18 cellular contexts compared by ENCODE assay signal in the genomic region with DNA sequence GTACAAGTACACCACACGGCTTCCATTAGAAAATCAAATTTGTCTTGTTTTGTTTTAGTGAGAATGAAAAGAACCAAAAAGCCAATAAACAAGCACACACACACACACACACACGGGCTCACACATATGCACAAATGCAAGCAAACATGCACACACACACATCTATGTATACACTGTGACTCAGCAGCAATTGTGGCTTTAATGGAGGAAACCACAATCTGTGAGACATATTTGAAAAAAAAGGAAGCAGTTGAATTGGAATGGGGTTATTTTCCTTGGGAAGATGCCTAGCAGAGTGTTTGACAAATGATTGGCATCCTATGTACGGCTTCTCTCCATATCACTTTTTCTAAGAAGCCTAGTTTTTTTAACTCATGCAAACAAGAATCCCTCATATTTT.
DNase-seq lines count a peak whose midpoint lies in the region; ATAC-seq, FAIRE-seq and TF ChIP-seq lines count a peak whose summit lies in the region.
"Had no signal": no experiment of that assay in that cellular context is flagged by ENCODE, and none has a peak within 500 bp of the region (broad histone marks: within the 10 kb centered on the region; RNA-seq: fewer than 3 reads in every experiment).

No MANE protein-coding gene starts in this region.

- H3K4me3 Mint-ChIP-seq in MCF 10A (ENCODE audit: unreplicated experiment) (no peak overlapping the region), T-helper 17 cell (no peak overlapping the region)
- H3K4me3 Mint-ChIP-seq: activated naive CD8-positive, alpha-beta T cell; dendritic cell treated with granulocyte-macrophage colony-stimulating factor and Interleukin-4, amounts not matched to agents 40 ng/mL and 50 ng/mL, for 4 days had no signal

- no peak overlapping the region for H3K4me2 ChIP-seq in endothelial cell of umbilical vein (ENCODE audit: insufficient read depth, low read length)

- no peaks in the 10 kb centered on the region for H4K20me1 ChIP-seq in endothelial cell of umbilical vein (replicated peaks; ENCODE audit: control insufficient read depth, extremely low read depth, insufficient read depth, low read length)

- H3K27me3 Mint-ChIP-seq in MCF 10A (ENCODE audit: insufficient read depth, unreplicated experiment) (peaks cover 42% of the 10 kb centered on the region), T-helper 17 cell (no peaks in the 10 kb centered on the region)

- H3K4me1 Mint-ChIP-seq in MCF 10A (ENCODE audit: insufficient read depth, unreplicated experiment) (peaks cover 6% of the 10 kb centered on the region), T-helper 17 cell (no peaks in the 10 kb centered on the region)

- H3K79me2 ChIP-seq in endothelial cell of umbilical vein (ENCODE audit: control insufficient read depth, insufficient read depth, low read length): no peaks in the 10 kb centered on the region

- no peaks in the 10 kb centered on the region for H3K9me3 Mint-ChIP-seq in MCF 10A (ENCODE audit: unreplicated experiment)
- H3K9me3 Mint-ChIP-seq: dendritic cell treated with granulocyte-macrophage colony-stimulating factor and Interleukin-4, amounts not matched to agents 40 ng/mL and 50 ng/mL, for 4 days had no signal

- no peak for TF ChIP-seq POLR2A in breast epithelium (IDR thresholded peaks at IDR 0.05)
- no peak for TF ChIP-seq POLR2A in endothelial cell of umbilical vein (IDR thresholded peaks at IDR 0.05; ENCODE audit: low read depth, low read length)

- H3K9me1 ChIP-seq in endothelial cell of umbilical vein (replicated peaks; ENCODE audit: control insufficient read depth, extremely low read depth, insufficient read depth, low read length): no peaks in the 10 kb centered on the region

- H3K27me3 ChIP-seq in breast epithelium: peaks cover 0 to 8% of the 10 kb centered on the region in 2 donors
- H3K27me3 ChIP-seq in endothelial cell of umbilical vein (ENCODE audit: control insufficient read depth in 2 of 2, insufficient read depth in 2 of 2, low read length in 2 of 2): peaks cover 4 to 18% of the 10 kb centered on the region in 2 experiments
- H3K27me3 ChIP-seq: tibial nerve had no signal

- no peaks in the 10 kb centered on the region for H3K36me3 Mint-ChIP-seq in MCF 10A (ENCODE audit: insufficient read depth, unreplicated experiment)
- no peaks in the 10 kb centered on the region for H3K36me3 Mint-ChIP-seq in T-helper 17 cell (ENCODE audit: low read depth)
- H3K36me3 Mint-ChIP-seq: activated naive CD8-positive, alpha-beta T cell had no signal

- no peak overlapping the region for H3K4me3 ChIP-seq in breast epithelium
- H3K4me3 ChIP-seq in endothelial cell of umbilical vein (replicated peaks in 1 of 3; ENCODE audit: insufficient read depth in 1 of 3, low read depth in 1 of 3, low read length in 3 of 3): no peak overlapping the region
- H3K4me3 ChIP-seq: prostate gland, tibial nerve had no signal

- dilution Hi-C loops in endothelial cell of umbilical vein (cut with MboI; ENCODE audit: extremely low pct_ligation_motif_present, low sequenced_read_pairs): no loop called here

- no peak overlapping the region for H2AFZ ChIP-seq in endothelial cell of umbilical vein (ENCODE audit: low read depth, low read length)

- H3K9ac ChIP-seq in endothelial cell of umbilical vein (replicated peaks; ENCODE audit: extremely low read depth, insufficient read depth, low read length): no peak overlapping the region

- H3K36me3 ChIP-seq in breast epithelium: no peaks in the 10 kb centered on the region
- no peaks in the 10 kb centered on the region for H3K36me3 ChIP-seq in endothelial cell of umbilical vein (ENCODE audit: control insufficient read depth in 2 of 2, extremely low read depth in 1 of 2, insufficient read depth in 2 of 2, low read length in 2 of 2)
- H3K36me3 ChIP-seq: prostate gland, tibial nerve had no signal

- no peak overlapping the region for H3K27ac Mint-ChIP-seq in MCF 10A (ENCODE audit: low read depth, unreplicated experiment)
- H3K27ac Mint-ChIP-seq in T-helper 17 cell: no peak overlapping the region
- H3K27ac Mint-ChIP-seq: activated naive CD8-positive, alpha-beta T cell; dendritic cell treated with granulocyte-macrophage colony-stimulating factor and Interleukin-4, amounts not matched to agents 40 ng/mL and 50 ng/mL, for 4 days had no signal

- ATAC-seq in T-helper 17 cell (no peak), HG02610 (IDR thresholded peaks at IDR 0.05; ENCODE audit: unreplicated experiment) (no peak)

- H3K4me1 ChIP-seq in breast epithelium: no peaks in the 10 kb centered on the region
- peaks cover 4% of the 10 kb centered on the region for H3K4me1 ChIP-seq in endothelial cell of umbilical vein (ENCODE audit: control insufficient read depth, extremely low read depth, insufficient read depth, low read length)
- H3K4me1 ChIP-seq: prostate gland had no signal

- FAIRE-seq in endothelial cell of umbilical vein (lab: Jason Lieb, UNC): peak; percentile 83

- no peaks in the 10 kb centered on the region for H3K9me3 ChIP-seq in breast epithelium
- H3K9me3 ChIP-seq in endothelial cell of umbilical vein (replicated peaks; ENCODE audit: control insufficient read depth, insufficient read depth, low read length): no peaks in the 10 kb centered on the region
- H3K9me3 ChIP-seq in T-helper 17 cell (ENCODE audit: control insufficient read depth, low read length, poor library complexity, severe bottlenecking): no peaks in the 10 kb centered on the region
- H3K9me3 ChIP-seq: prostate gland, tibial nerve had no signal

- DNase-seq in MCF 10A (ENCODE audit: unreplicated experiment) (peak; percentile 57), breast epithelium (ENCODE audit: low spot score in 2 of 2) (no peak), RWPE1 (ENCODE audit: low spot score) (peak; percentile 41), endothelial cell of umbilical vein (ENCODE audit: low read depth, low spot score) (peak; percentile 62), T-helper 17 cell (no peak), Ammon's horn (ENCODE audit: low spot score) (no peak), iPS-NIHi7 (ENCODE audit: extremely low spot score) (no peak)
- DNase-seq: ACHN; activated CD4-positive, CD25-positive, alpha-beta regulatory T cell; activated T-cell treated with anti-CD3 and anti-CD28 coated beads for 4 hours; IMR-90; NCI-H1694 treated with DMSO at 0.1 percent for 48 hours; SHP77 treated with DMSO at 0.1 percent for 48 hours had no signal

- CTCF ChIA-PET in MCF 10A (lab: Yijun Ruan, JAX) (interaction anchor here (0.7 to 2.7 kb wide), 3 partner anchors 350 to 513 kb away, joined by 3 to 12 read pairs (median 3); no protein-coding TSS in a partner anchor), RWPE1 (lab: Yijun Ruan, JAX) (no interaction called here), endothelial cell of umbilical vein (lab: Charles Lee) (no interaction called here)

- POLR2A ChIA-PET in MCF 10A (lab: Yijun Ruan, JAX) (interaction anchor here (0.6 to 0.7 kb wide), 4 partner anchors 75 to 442 kb away, joined by 3 read pairs; no protein-coding TSS in a partner anchor), RWPE1 (lab: Yijun Ruan, JAX; ENCODE audit: low non-redundant PET) (no interaction called here), endothelial cell of umbilical vein (lab: Charles Lee) (no interaction called here)

- H3K27ac ChIP-seq in breast epithelium: no peak overlapping the region
- H3K27ac ChIP-seq in RWPE1: no peak overlapping the region
- H3K27ac ChIP-seq in endothelial cell of umbilical vein (ENCODE audit: insufficient read depth, low read depth, low read length): no peak overlapping the region
- H3K27ac ChIP-seq: prostate gland, tibial nerve had no signal

- BruUV-seq in MCF 10A (replicated peaks; lab: Mats Ljungman, UMichigan): no TSS peak
- no TSS peak for BruUV-seq in endothelial cell of umbilical vein (replicated peaks; lab: Mats Ljungman, UMichigan)

- intact Hi-C loops in MCF 10A (cut with micrococcal nuclease): loop anchor here (5.0 kb wide), 1 partner anchor 418 kb away; no protein-coding TSS in a partner anchor
- intact Hi-C loops in breast epithelium (cut with DNase I; ENCODE audit: low total_unique reads): no loop called here
- intact Hi-C loops in endothelial cell of umbilical vein (cut with micrococcal nuclease): loop anchor here (1.0 to 10.0 kb wide), 4 partner anchors 9 to 1175 kb away; no protein-coding TSS in a partner anchor

- TF ChIP-seq CTCF in MCF 10A (IDR thresholded peaks at IDR 0.05; ENCODE audit: unreplicated experiment) (no peak), breast epithelium (IDR thresholded peaks at IDR 0.05) (no peak), RWPE1 (conservative IDR thresholded peaks at IDR 0.05; ENCODE audit: low read depth) (no peak), endothelial cell of umbilical vein (IDR thresholded peaks at IDR 0.05; ENCODE audit: extremely low read depth in 1 of 2, insufficient read depth in 1 of 2, low read depth in 1 of 2, low read length in 2 of 2) (no peak)

TF ChIP-seq in endothelial cell of umbilical vein, 7 proteins besides CTCF, POLR2A, EP300 and RAD21:
- TF ChIP-seq MYC (IDR thresholded peaks at IDR 0.05; ENCODE audit: low read depth, low read length) (no peak), GATA2 (IDR thresholded peaks at IDR 0.05; ENCODE audit: insufficient read depth, insufficient read length, low read depth, low read length) (no peak), FOS (IDR thresholded peaks at IDR 0.05; ENCODE audit: borderline replicate concordance, insufficient read depth, low read length) (peak; percentile 45), JUN (IDR thresholded peaks at IDR 0.05; ENCODE audit: borderline replicate concordance, insufficient read depth, insufficient read length, low read depth) (peak; percentile 36), EZH2 (IDR thresholded peaks at IDR 0.05; ENCODE audit: borderline replicate concordance, low read depth, low read length, severe bottlenecking) (no peak), POLR2AphosphoS5 (IDR thresholded peaks at IDR 0.05; ENCODE audit: insufficient read depth, low read depth, low read length) (peak; percentile 74)
- TF ChIP-seq, protein P1, sequence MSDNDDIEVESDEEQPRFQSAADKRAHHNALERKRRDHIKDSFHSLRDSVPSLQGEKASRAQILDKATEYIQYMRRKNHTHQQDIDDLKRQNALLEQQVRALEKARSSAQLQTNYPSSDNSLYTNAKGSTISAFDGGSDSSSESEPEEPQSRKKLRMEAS (IDR thresholded peaks at IDR 0.05; ENCODE audit: insufficient read depth, insufficient read length): no peak

Comparison
In these comparisons a context has a peak if more than half of its experiments do, and no peak if none do; other contexts are left out.
1. DNase-seq: peak in MCF 10A (single experiment), RWPE1 (single experiment) and endothelial cell of umbilical vein (single experiment); none in breast epithelium (0 of 2), T-helper 17 cell (0 of 3), Ammon's horn (single experiment) and iPS-NIHi7 (single experiment).